Comparison of ENCODE assay signal across 28 cellular contexts in genomic region chr2:142176941-142177340, GRCh38. TPM values are rescaled to one million over a fixed set of nuclear protein-coding genes. Genes with fewer than 3 reads are reported as not detected.
"Had no signal": no experiment of that assay in that cellular context is flagged by ENCODE, and none has a peak within 500 bp of the region (broad histone marks: within the 10 kb centered on the region; RNA-seq: fewer than 3 reads in every experiment).

No MANE protein-coding gene starts in this region.

- H3K27me3 ChIP-seq: MG63 had no signal

- H3K36me3 Mint-ChIP-seq: activated CD4-positive, alpha-beta memory T cell treated with anti-CD3 and anti-CD28 coated beads for 36 hours; activated naive CD4-positive, alpha-beta T cell treated with anti-CD3 and anti-CD28 coated beads, Interleukin-2, amount 10 ng/mL, durations not matched to agents 7 days and 5 days; activated naive CD8-positive, alpha-beta T cell treated with anti-CD3 and anti-CD28 coated beads for 36 hours had no signal

- H3K4me3 Mint-ChIP-seq: activated CD4-positive, alpha-beta memory T cell treated with anti-CD3 and anti-CD28 coated beads for 36 hours; activated CD4-positive, alpha-beta T cell treated with anti-CD3 and anti-CD28 coated beads, Interleukin-2, amount 10 ng/mL, durations not matched to agents 7 days and 5 days; activated naive CD4-positive, alpha-beta T cell treated with anti-CD3 and anti-CD28 coated beads, Interleukin-2, amount 10 ng/mL, durations not matched to agents 7 days and 5 days; activated naive CD8-positive, alpha-beta T cell treated with anti-CD3 and anti-CD28 coated beads for 36 hours; activated T-cell treated with anti-CD3 and anti-CD28 coated beads, Interleukin-2, amount 50 U/mL, for 72 hours; T-helper 17 cell had no signal

- H3K9me3 ChIP-seq: MG63 had no signal

- DNase-seq: activated CD4-positive, alpha-beta memory T cell treated with anti-CD3 and anti-CD28 coated beads for 36 hours; activated CD4-positive, alpha-beta T cell treated with anti-CD3 and anti-CD28 coated beads, Interleukin-2, amount 10 ng/mL, durations not matched to agents 7 days and 5 days; activated CD4-positive, CD25-positive, alpha-beta regulatory T cell; activated CD8-positive, alpha-beta memory T cell treated with anti-CD3 and anti-CD28 coated beads for 24 hours; activated gamma-delta T cell treated with Interleukin-2 at 50 U/mL for 16 hours; activated naive CD4-positive, alpha-beta T cell treated with anti-CD3 and anti-CD28 coated beads, Interleukin-2, amount 10 ng/mL, durations not matched to agents 7 days and 5 days; activated naive CD8-positive, alpha-beta T cell treated with anti-CD3 and anti-CD28 coated beads for 36 hours; activated T-cell treated with anti-CD3 and anti-CD28 coated beads for 4 hours; activated T-cell treated with anti-CD3 and anti-CD28 coated beads, Interleukin-2, amount 50 U/mL, for 72 hours; cerebellar nuclear complex; MG63; MV-4-11; NCI-H1105; NCI-H1436; NCI-H1694 treated with DMSO at 0.1 percent for 48 hours; NCI-H2081; NCI-H2171; NCI-H2227 treated with DMSO at 0.1 percent for 48 hours; NCI-H446 treated with DMSO at 0.1 percent for 48 hours; NCI-H524 treated with DMSO at 0.1 percent for 48 hours; NCI-H774; NK-92 treated with Interleukin-12 subunit alpha and Interleukin-12 subunit beta, amount 100 ng/mL, for 24 hours; OCI-M1; RPMI8226; T-helper 17 cell; T-helper 9 cell had no signal

- H3K27me3 Mint-ChIP-seq: activated CD4-positive, alpha-beta memory T cell treated with anti-CD3 and anti-CD28 coated beads for 36 hours; activated CD4-positive, alpha-beta T cell treated with anti-CD3 and anti-CD28 coated beads, Interleukin-2, amount 10 ng/mL, durations not matched to agents 7 days and 5 days; activated naive CD4-positive, alpha-beta T cell treated with anti-CD3 and anti-CD28 coated beads, Interleukin-2, amount 10 ng/mL, durations not matched to agents 7 days and 5 days; activated naive CD8-positive, alpha-beta T cell treated with anti-CD3 and anti-CD28 coated beads for 36 hours; T-helper 17 cell had no signal

- H3K27ac Mint-ChIP-seq: activated CD4-positive, alpha-beta memory T cell treated with anti-CD3 and anti-CD28 coated beads for 36 hours; activated CD4-positive, alpha-beta T cell treated with anti-CD3 and anti-CD28 coated beads, Interleukin-2, amount 10 ng/mL, durations not matched to agents 7 days and 5 days; activated naive CD4-positive, alpha-beta T cell treated with anti-CD3 and anti-CD28 coated beads, Interleukin-2, amount 10 ng/mL, durations not matched to agents 7 days and 5 days; activated naive CD8-positive, alpha-beta T cell treated with anti-CD3 and anti-CD28 coated beads for 36 hours; activated T-cell treated with anti-CD3 and anti-CD28 coated beads, Interleukin-2, amount 50 U/mL, for 72 hours; activated T-helper 2 cell treated with anti-CD3 and anti-CD28 coated beads, Interferon-gamma antibody, Interleukin-2, Interleukin-4, amounts not matched to agents 10 μg/mL and 5 μg/mL and 100 μg/mL, durations not matched to agents 14 hours and 24 hours and 36 hours; T-helper 17 cell had no signal

- H3K4me3 ChIP-seq: MG63 had no signal

- H3K36me3 ChIP-seq: MG63 had no signal

- H3K9me3 Mint-ChIP-seq: activated CD4-positive, alpha-beta T cell treated with anti-CD3 and anti-CD28 coated beads, Interleukin-2, amount 10 ng/mL, durations not matched to agents 7 days and 5 days; activated naive CD4-positive, alpha-beta T cell treated with anti-CD3 and anti-CD28 coated beads, Interleukin-2, amount 10 ng/mL, durations not matched to agents 7 days and 5 days had no signal

- H3K4me1 Mint-ChIP-seq: activated CD4-positive, alpha-beta T cell treated with anti-CD3 and anti-CD28 coated beads, Interleukin-2, amount 10 ng/mL, durations not matched to agents 7 days and 5 days; activated naive CD4-positive, alpha-beta T cell treated with anti-CD3 and anti-CD28 coated beads, Interleukin-2, amount 10 ng/mL, durations not matched to agents 7 days and 5 days; activated naive CD8-positive, alpha-beta T cell treated with anti-CD3 and anti-CD28 coated beads for 36 hours; T-helper 17 cell had no signal

RNA-seq across cellular contexts. Expression of gene LRP1B, which starts 46.1 kb away (rescaled TPM):
- total RNA-seq: activated CD4-positive, alpha-beta memory T cell treated with anti-CD3 and anti-CD28 coated beads for 36 hours; activated CD4-positive, alpha-beta T cell treated with anti-CD3 and anti-CD28 coated beads, Interleukin-2, amount 10 ng/mL, durations not matched to agents 7 days and 5 days; activated naive CD8-positive, alpha-beta T cell treated with anti-CD3 and anti-CD28 coated beads for 36 hours; activated T-cell treated with anti-CD3 and anti-CD28 coated beads, Interleukin-2, amount 50 U/mL, for 72 hours; activated T-helper 2 cell treated with anti-CD3 and anti-CD28 coated beads, Interferon-gamma antibody, Interleukin-2, Interleukin-4, amounts not matched to agents 10 μg/mL and 5 μg/mL and 100 μg/mL, durations not matched to agents 14 hours and 24 hours and 36 hours; Right ventricle myocardium inferior had no signal
